ENCODE assay signal across 22 cellular contexts in genomic region chr14:44956866-44957265, GRCh38.
"Had no signal": no experiment of that assay in that cellular context is flagged by ENCODE, and none has a peak within 500 bp of the region (broad histone marks: within the 10 kb centered on the region; RNA-seq: fewer than 3 reads in every experiment).

No MANE protein-coding gene starts in this region.

- H3K27me3 Mint-ChIP-seq: effector memory CD8-positive, alpha-beta T cell; memory B cell; stimulated activated naive B cell treated with anti-CD40 and anti-IgM and Interleukin-4, amounts not matched to agents 10 μg/mL and 1 μg/mL and 100 μg/mL, for 72 hours; stimulated activated naive CD8-positive, alpha-beta T cell treated with anti-CD3 and anti-CD28 coated beads, Interleukin-15, Interleukin-2, amounts not matched to agents 100 ng/mL and 50 ng/mL, for 24 hours had no signal

- H3K9me3 Mint-ChIP-seq: effector memory CD8-positive, alpha-beta T cell; memory B cell; stimulated activated naive B cell treated with anti-CD40 and anti-IgM and Interleukin-4, amounts not matched to agents 10 μg/mL and 1 μg/mL and 100 μg/mL, for 72 hours; stimulated activated naive CD8-positive, alpha-beta T cell treated with anti-CD3 and anti-CD28 coated beads, Interleukin-15, Interleukin-2, amounts not matched to agents 100 ng/mL and 50 ng/mL, for 24 hours had no signal

- H3K4me3 ChIP-seq: lung, ovary, psoas muscle, skin epidermis, spleen, thoracic aorta, tibial nerve, upper lobe of left lung, uterus had no signal

- H3K27ac Mint-ChIP-seq: memory B cell; stimulated activated naive B cell treated with anti-CD40 and anti-IgM and Interleukin-4, amounts not matched to agents 10 μg/mL and 1 μg/mL and 100 μg/mL, for 72 hours; stimulated activated naive CD8-positive, alpha-beta T cell treated with anti-CD3 and anti-CD28 coated beads, Interleukin-15, Interleukin-2, amounts not matched to agents 100 ng/mL and 50 ng/mL, for 24 hours had no signal

- H3K27me3 ChIP-seq: ovary, spleen, tibial nerve, upper lobe of left lung, uterus had no signal

- DNase-seq: cortex of kidney; effector memory CD8-positive, alpha-beta T cell; head of caudate nucleus; kidney; occipital lobe; ovary; posterior cingulate gyrus; psoas muscle; right cardiac atrium; spleen; stimulated activated CD4-positive, alpha-beta T cell treated with anti-CD3 and anti-CD28 coated beads, Interleukin-2, amount 100 ng/mL, for 48 hours; stimulated activated naive B cell treated with anti-CD40 and anti-IgM and Interleukin-4, amounts not matched to agents 10 μg/mL and 1 μg/mL and 100 μg/mL, for 72 hours; upper lobe of left lung; uterus had no signal

- H3K27ac ChIP-seq: ovary, psoas muscle, skin epidermis, spleen, thoracic aorta, tibial nerve, upper lobe of left lung, uterus had no signal

- H3K36me3 ChIP-seq: ovary, thoracic aorta, uterus had no signal

- H3K4me3 Mint-ChIP-seq: memory B cell; stimulated activated naive B cell treated with anti-CD40 and anti-IgM and Interleukin-4, amounts not matched to agents 10 μg/mL and 1 μg/mL and 100 μg/mL, for 72 hours; stimulated activated naive CD8-positive, alpha-beta T cell treated with anti-CD3 and anti-CD28 coated beads, Interleukin-15, Interleukin-2, amounts not matched to agents 100 ng/mL and 50 ng/mL, for 24 hours had no signal

- ATAC-seq: effector memory CD8-positive, alpha-beta T cell; left lobe of liver; psoas muscle; right cardiac atrium; stimulated activated naive B cell treated with anti-CD40 and anti-IgM and Interleukin-4, amounts not matched to agents 10 μg/mL and 1 μg/mL and 100 μg/mL, for 72 hours had no signal

- H3K9me3 ChIP-seq: ovary, psoas muscle, spleen, thoracic aorta, tibial nerve, upper lobe of left lung, uterus had no signal

- FAIRE-seq: endometrium, kidney had no signal
